In the genomic region with DNA sequence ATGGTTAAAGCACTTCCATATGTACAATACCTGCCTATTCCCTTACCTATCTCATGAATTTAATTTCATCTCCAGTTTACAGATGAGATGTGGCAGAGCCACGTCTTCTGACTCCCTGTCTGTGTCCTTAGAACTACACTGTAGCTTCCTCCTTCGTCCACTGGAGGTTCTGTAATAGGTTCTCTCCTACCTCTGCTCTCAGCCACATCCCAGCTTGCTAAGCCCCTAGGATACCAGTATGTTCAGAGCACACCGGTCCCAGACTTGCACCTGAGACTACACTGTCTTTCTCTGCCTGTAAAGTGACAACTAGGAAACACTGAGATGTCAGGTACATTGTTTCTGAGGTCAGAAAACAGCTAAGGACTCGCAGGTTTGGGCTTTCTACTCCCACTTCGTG, we compare ENCODE assay signal across 1 cellular context.
TF ChIP-seq lines count a peak whose summit lies in the region.

No MANE protein-coding gene starts in this region.

TF ChIP-seq in WTC11, 78 proteins besides CTCF, POLR2A, EP300 and RAD21 (continued from another document):
- TF ChIP-seq, protein P1, sequence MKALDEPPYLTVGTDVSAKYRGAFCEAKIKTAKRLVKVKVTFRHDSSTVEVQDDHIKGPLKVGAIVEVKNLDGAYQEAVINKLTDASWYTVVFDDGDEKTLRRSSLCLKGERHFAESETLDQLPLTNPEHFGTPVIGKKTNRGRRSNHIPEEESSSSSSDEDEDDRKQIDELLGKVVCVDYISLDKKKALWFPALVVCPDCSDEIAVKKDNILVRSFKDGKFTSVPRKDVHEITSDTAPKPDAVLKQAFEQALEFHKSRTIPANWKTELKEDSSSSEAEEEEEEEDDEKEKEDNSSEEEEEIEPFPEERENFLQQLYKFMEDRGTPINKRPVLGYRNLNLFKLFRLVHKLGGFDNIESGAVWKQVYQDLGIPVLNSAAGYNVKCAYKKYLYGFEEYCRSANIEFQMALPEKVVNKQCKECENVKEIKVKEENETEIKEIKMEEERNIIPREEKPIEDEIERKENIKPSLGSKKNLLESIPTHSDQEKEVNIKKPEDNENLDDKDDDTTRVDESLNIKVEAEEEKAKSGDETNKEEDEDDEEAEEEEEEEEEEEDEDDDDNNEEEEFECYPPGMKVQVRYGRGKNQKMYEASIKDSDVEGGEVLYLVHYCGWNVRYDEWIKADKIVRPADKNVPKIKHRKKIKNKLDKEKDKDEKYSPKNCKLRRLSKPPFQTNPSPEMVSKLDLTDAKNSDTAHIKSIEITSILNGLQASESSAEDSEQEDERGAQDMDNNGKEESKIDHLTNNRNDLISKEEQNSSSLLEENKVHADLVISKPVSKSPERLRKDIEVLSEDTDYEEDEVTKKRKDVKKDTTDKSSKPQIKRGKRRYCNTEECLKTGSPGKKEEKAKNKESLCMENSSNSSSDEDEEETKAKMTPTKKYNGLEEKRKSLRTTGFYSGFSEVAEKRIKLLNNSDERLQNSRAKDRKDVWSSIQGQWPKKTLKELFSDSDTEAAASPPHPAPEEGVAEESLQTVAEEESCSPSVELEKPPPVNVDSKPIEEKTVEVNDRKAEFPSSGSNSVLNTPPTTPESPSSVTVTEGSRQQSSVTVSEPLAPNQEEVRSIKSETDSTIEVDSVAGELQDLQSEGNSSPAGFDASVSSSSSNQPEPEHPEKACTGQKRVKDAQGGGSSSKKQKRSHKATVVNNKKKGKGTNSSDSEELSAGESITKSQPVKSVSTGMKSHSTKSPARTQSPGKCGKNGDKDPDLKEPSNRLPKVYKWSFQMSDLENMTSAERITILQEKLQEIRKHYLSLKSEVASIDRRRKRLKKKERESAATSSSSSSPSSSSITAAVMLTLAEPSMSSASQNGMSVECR (CRISPR knock-in tag; IDR thresholded peaks at IDR 0.05; ENCODE audit: borderline replicate concordance) = no peak
- no peak for TF ChIP-seq ZNF396 (CRISPR knock-in tag; IDR thresholded peaks at IDR 0.05; ENCODE audit: borderline replicate concordance)
- no peak for TF ChIP-seq CREB1 (CRISPR knock-in tag; IDR thresholded peaks at IDR 0.05)
- no peak for TF ChIP-seq EMX1 (CRISPR knock-in tag; IDR thresholded peaks at IDR 0.05)
- TF ChIP-seq AR (CRISPR knock-in tag; IDR thresholded peaks at IDR 0.05) = no peak
- no peak for TF ChIP-seq ETV6 (CRISPR knock-in tag; IDR thresholded peaks at IDR 0.05)
- no peak for TF ChIP-seq CBFB (CRISPR knock-in tag; IDR thresholded peaks at IDR 0.05; ENCODE audit: low read depth)
- TF ChIP-seq ZNF416 (CRISPR knock-in tag; IDR thresholded peaks at IDR 0.05) = no peak
- TF ChIP-seq, protein P2, sequence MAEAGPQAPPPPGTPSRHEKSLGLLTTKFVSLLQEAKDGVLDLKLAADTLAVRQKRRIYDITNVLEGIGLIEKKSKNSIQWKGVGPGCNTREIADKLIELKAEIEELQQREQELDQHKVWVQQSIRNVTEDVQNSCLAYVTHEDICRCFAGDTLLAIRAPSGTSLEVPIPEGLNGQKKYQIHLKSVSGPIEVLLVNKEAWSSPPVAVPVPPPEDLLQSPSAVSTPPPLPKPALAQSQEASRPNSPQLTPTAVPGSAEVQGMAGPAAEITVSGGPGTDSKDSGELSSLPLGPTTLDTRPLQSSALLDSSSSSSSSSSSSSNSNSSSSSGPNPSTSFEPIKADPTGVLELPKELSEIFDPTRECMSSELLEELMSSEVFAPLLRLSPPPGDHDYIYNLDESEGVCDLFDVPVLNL (CRISPR knock-in tag; IDR thresholded peaks at IDR 0.05; ENCODE audit: borderline replicate concordance, low read depth) = no peak
- no peak for TF ChIP-seq NFYB (CRISPR knock-in tag; conservative IDR thresholded peaks at IDR 0.05; ENCODE audit: low read depth)
- TF ChIP-seq, protein P3, sequence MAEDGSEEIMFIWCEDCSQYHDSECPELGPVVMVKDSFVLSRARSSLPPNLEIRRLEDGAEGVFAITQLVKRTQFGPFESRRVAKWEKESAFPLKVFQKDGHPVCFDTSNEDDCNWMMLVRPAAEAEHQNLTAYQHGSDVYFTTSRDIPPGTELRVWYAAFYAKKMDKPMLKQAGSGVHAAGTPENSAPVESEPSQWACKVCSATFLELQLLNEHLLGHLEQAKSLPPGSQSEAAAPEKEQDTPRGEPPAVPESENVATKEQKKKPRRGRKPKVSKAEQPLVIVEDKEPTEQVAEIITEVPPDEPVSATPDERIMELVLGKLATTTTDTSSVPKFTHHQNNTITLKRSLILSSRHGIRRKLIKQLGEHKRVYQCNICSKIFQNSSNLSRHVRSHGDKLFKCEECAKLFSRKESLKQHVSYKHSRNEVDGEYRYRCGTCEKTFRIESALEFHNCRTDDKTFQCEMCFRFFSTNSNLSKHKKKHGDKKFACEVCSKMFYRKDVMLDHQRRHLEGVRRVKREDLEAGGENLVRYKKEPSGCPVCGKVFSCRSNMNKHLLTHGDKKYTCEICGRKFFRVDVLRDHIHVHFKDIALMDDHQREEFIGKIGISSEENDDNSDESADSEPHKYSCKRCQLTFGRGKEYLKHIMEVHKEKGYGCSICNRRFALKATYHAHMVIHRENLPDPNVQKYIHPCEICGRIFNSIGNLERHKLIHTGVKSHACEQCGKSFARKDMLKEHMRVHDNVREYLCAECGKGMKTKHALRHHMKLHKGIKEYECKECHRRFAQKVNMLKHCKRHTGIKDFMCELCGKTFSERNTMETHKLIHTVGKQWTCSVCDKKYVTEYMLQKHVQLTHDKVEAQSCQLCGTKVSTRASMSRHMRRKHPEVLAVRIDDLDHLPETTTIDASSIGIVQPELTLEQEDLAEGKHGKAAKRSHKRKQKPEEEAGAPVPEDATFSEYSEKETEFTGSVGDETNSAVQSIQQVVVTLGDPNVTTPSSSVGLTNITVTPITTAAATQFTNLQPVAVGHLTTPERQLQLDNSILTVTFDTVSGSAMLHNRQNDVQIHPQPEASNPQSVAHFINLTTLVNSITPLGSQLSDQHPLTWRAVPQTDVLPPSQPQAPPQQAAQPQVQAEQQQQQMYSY (CRISPR knock-in tag; IDR thresholded peaks at IDR 0.05) = no peak
- TF ChIP-seq, protein P4, sequence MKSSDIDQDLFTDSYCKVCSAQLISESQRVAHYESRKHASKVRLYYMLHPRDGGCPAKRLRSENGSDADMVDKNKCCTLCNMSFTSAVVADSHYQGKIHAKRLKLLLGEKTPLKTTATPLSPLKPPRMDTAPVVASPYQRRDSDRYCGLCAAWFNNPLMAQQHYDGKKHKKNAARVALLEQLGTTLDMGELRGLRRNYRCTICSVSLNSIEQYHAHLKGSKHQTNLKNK (CRISPR knock-in tag; IDR thresholded peaks at IDR 0.05) = no peak
